ENCODE assay signal across 21 cellular contexts in the genomic region with DNA sequence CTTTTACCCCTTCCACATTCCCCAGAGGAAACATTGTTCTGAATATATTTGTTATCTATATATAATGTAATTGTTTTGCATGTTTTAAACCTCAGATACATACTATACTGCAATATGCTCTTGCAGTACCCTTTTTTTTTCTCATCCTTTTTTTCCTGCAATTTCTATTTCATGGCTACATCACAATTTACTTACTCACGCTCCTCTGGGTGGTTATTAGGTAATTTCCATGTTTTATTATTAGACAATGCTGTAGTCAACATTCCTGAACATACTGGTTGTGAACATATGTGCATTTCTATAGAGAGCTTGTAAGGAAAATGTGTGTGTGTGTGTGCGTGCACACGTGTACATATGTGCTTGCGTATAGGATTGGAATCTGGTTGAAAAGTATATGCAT.
"Had no signal": no experiment of that assay in that cellular context is flagged by ENCODE, and none has a peak within 500 bp of the region (broad histone marks: within the 10 kb centered on the region; RNA-seq: fewer than 3 reads in every experiment).

No MANE protein-coding gene starts in this region.

- H3K9me3 Mint-ChIP-seq: memory B cell, neural progenitor cell, T-cell had no signal

- H3K27me3 ChIP-seq: adrenal gland, breast epithelium, neural progenitor cell, spleen, testis, uterus had no signal

- H3K27ac ChIP-seq: breast epithelium, epithelial cell of prostate, neural progenitor cell, uterus had no signal

- H3K4me2 ChIP-seq: neural progenitor cell had no signal

- H3K4me3 Mint-ChIP-seq: memory B cell, neural progenitor cell, T-cell had no signal

- ATAC-seq: T-cell had no signal

- H3K36me3 Mint-ChIP-seq: activated naive CD8-positive, alpha-beta T cell; memory B cell; neural progenitor cell; T-cell had no signal

- H3K27me3 Mint-ChIP-seq: activated naive CD8-positive, alpha-beta T cell; memory B cell; progenitor cell of endocrine pancreas; T-cell had no signal

- H3K9ac ChIP-seq: neural progenitor cell had no signal

- H2AFZ ChIP-seq: neural progenitor cell had no signal

- H3K27ac Mint-ChIP-seq: activated naive CD8-positive, alpha-beta T cell; memory B cell; neural progenitor cell; progenitor cell of endocrine pancreas; T-cell had no signal

- H3K36me3 ChIP-seq: adrenal gland, breast epithelium, neural progenitor cell, spleen, uterus had no signal

- H3K9me3 ChIP-seq: adrenal gland, breast epithelium, spleen, testis, uterus had no signal

- DNase-seq: activated CD4-positive, alpha-beta T cell treated with anti-CD3 and anti-CD28 coated beads for 1 hour; activated T-cell treated with anti-CD3 and anti-CD28 coated beads, Interleukin-2, amount 50 U/mL, for 1 hour; adrenal gland; cerebellar nuclear complex; foreskin melanocyte; hypothalamus; islet precursor cell; left cardiac atrium; spleen; stimulated activated CD4-positive, alpha-beta T cell treated with anti-CD3 and anti-CD28 coated beads, Interleukin-4, amount 100 ng/mL, for 1 hour; stimulated activated naive CD4-positive, alpha-beta T cell; T-cell; T-helper 9 cell; testis; uterus had no signal

- H3K4me3 ChIP-seq: breast epithelium, neural progenitor cell, spleen, testis, uterus had no signal
